8 cellular contexts compared by ENCODE assay signal in the genomic region with DNA sequence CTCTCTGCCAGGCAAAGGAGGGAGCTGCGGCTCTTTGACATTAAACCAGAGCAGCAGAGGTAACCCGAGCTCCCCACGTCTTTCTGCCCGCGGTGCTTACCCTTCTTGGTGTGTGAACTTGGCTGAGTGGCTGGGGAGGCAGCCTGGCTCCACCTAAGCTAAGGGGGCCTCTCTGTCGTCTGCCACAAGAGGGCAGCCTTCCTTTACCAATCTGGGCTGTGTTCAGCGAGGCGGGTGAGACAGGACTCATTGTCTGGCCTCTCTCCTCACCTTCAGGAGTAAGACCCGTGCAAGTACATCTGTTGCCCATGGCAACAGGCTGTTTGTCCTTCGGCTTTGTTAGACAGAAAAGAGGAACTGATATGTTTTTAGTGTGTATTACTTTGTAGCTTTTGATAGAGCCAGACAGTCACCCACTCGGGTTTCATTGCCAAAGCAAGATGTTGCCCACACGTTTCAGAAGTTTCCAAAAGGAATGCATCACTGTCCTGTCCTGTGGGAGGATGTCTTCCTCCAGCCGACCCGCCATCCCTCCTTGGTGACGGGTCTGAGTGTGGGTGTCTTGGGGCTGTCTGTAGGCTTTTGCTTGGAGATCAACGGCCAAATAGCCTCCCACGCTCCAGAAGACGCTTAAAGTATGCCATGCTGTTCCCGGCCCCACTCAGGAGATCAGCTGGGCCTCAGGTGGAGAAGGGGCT. TPM values are rescaled to one million over a fixed set of nuclear protein-coding genes. Genes with fewer than 3 reads are reported as not detected.
DNase-seq lines count a peak whose midpoint lies in the region; ATAC-seq and TF ChIP-seq lines count a peak whose summit lies in the region.

No MANE protein-coding gene starts in this region.

- peaks cover 14% of the 10 kb centered on the region for H3K4me1 ChIP-seq in lower lobe of right lung

- POLR2A ChIA-PET in BJ (lab: Charles Lee) = no interaction called here
- POLR2A ChIA-PET in activated CD4-positive, alpha-beta T cell treated with anti-CD3 and anti-CD28 coated beads, Interleukin-2, amount 10 ng/mL, durations not matched to agents 7 days and 5 days (lab: Charles Lee) = interaction anchor here (0.6 kb wide), 2 partner anchors 14 to 103 kb away, joined by 3 to 7 read pairs; no protein-coding TSS in a partner anchor

- no peaks in the 10 kb centered on the region for H3K27me3 Mint-ChIP-seq in activated CD4-positive, alpha-beta T cell treated with anti-CD3 and anti-CD28 coated beads, Interleukin-2, amount 10 ng/mL, durations not matched to agents 7 days and 5 days

- H3K4me1 Mint-ChIP-seq in activated CD4-positive, alpha-beta T cell treated with anti-CD3 and anti-CD28 coated beads, Interleukin-2, amount 10 ng/mL, durations not matched to agents 7 days and 5 days = peaks cover 25% of the 10 kb centered on the region

- peak; percentile 93 for TF ChIP-seq CTCF in BJ (IDR thresholded peaks at IDR 0.05; ENCODE audit: insufficient read depth, low read depth, low read length)
- peak; percentile 91 for TF ChIP-seq CTCF in lower lobe of right lung (IDR thresholded peaks at IDR 0.05)

- DNase-seq in BJ (ENCODE audit: low read depth) (no peak), NCI-H460 (ENCODE audit: extremely low read depth, low read depth) (peak; percentile 58), dermis blood vessel endothelial cell (peak; percentile 89), lower lobe of right lung (peak; percentile 82)
- peak; percentile 91 for DNase-seq in activated CD4-positive, alpha-beta T cell treated with anti-CD3 and anti-CD28 coated beads, Interleukin-2, amount 10 ng/mL, durations not matched to agents 7 days and 5 days
- DNase-seq in stimulated activated CD8-positive, alpha-beta memory T cell treated with anti-CD3 and anti-CD28 coated beads, Interleukin-15, amount 100 ng/mL, for 1 hour (ENCODE audit: low read depth) = peak; percentile 72

- H3K36me3 ChIP-seq in BJ (ENCODE audit: control insufficient read depth, insufficient read depth, low read length) = peaks cover 36% of the 10 kb centered on the region
- H3K36me3 ChIP-seq in lower lobe of right lung = peaks cover 73% of the 10 kb centered on the region

- H3K4me3 ChIP-seq in BJ (ENCODE audit: low read depth, low read length) (no peak overlapping the region), lower lobe of right lung (no peak overlapping the region)

- peak overlapping the region; percentile 61 for H3K27ac Mint-ChIP-seq in activated CD4-positive, alpha-beta T cell treated with anti-CD3 and anti-CD28 coated beads, Interleukin-2, amount 10 ng/mL, durations not matched to agents 7 days and 5 days

- ATAC-seq in GM18909 (IDR thresholded peaks at IDR 0.05; ENCODE audit: poor library complexity, unreplicated experiment) (peak; percentile 77), HG03139 (IDR thresholded peaks at IDR 0.05; ENCODE audit: unreplicated experiment) (peak; percentile 71), lower lobe of right lung (peak; percentile 80 to 85)

- no peak overlapping the region for H3K27ac ChIP-seq in lower lobe of right lung

- H3K27me3 ChIP-seq in BJ (ENCODE audit: control insufficient read depth, insufficient read depth, low read length) (no peaks in the 10 kb centered on the region), lower lobe of right lung (ENCODE audit: low read depth) (no peaks in the 10 kb centered on the region)

- peaks cover 45% of the 10 kb centered on the region for H3K36me3 Mint-ChIP-seq in activated CD4-positive, alpha-beta T cell treated with anti-CD3 and anti-CD28 coated beads, Interleukin-2, amount 10 ng/mL, durations not matched to agents 7 days and 5 days (ENCODE audit: low read depth)

- no peaks in the 10 kb centered on the region for H3K9me3 Mint-ChIP-seq in activated CD4-positive, alpha-beta T cell treated with anti-CD3 and anti-CD28 coated beads, Interleukin-2, amount 10 ng/mL, durations not matched to agents 7 days and 5 days

- intact Hi-C loops in lower lobe of right lung (cut with DNase I) = loop anchor here (10.0 kb wide), 1 partner anchor 104 kb away; a partner anchor contains a TSS

- no peaks in the 10 kb centered on the region for H3K9me3 ChIP-seq in lower lobe of right lung

- CTCF ChIA-PET in BJ (lab: Yijun Ruan, JAX) = interaction anchor here (0.6 to 13.3 kb wide), 30 partner anchors 9 to 1039 kb away, joined by 3 to 250 read pairs (median 4); a partner anchor contains a TSS
- CTCF ChIA-PET in activated CD4-positive, alpha-beta T cell treated with anti-CD3 and anti-CD28 coated beads, Interleukin-2, amount 10 ng/mL, durations not matched to agents 7 days and 5 days (lab: Charles Lee) = interaction anchor here (0.6 to 5.1 kb wide), 30 partner anchors 10 to 1056 kb away, joined by 3 to 49 read pairs (median 4); a partner anchor contains a TSS

- no peak overlapping the region for H3K4me3 Mint-ChIP-seq in activated CD4-positive, alpha-beta T cell treated with anti-CD3 and anti-CD28 coated beads, Interleukin-2, amount 10 ng/mL, durations not matched to agents 7 days and 5 days

RNA-seq across cellular contexts. Expression of a gene that starts 4.6 kb away (rescaled TPM):
- 55.3 and 81.4 TPM in 2 replicates for polyA plus RNA-seq in BJ (2011; rRNA removed)
- 27.4 and 37.7 TPM in 2 replicates for polyA minus RNA-seq in BJ (2011; rRNA and poly(A)+ RNA removed)
- 48.0 and 60.9 TPM in 2 replicates for total RNA-seq in NCI-H460 (2014; rRNA removed; shearing (Covaris generic))
- polyA plus RNA-seq in NCI-H460 (2014; cell fraction: nucleus; rRNA removed) = 83.7 and 112 TPM in 2 replicates
- total RNA-seq in activated CD4-positive, alpha-beta T cell treated with anti-CD3 and anti-CD28 coated beads, Interleukin-2, amount 10 ng/mL, durations not matched to agents 7 days and 5 days = 100 to 1,000 TPM in 1 of 2 experiments, 10 to 100 TPM in 1; 96.0 to 113 TPM
- 60.1 and 98.7 TPM in 2 replicates for total RNA-seq in dermis blood vessel endothelial cell
- total RNA-seq in lower lobe of right lung = 44.4 TPM

RNA-seq across cellular contexts. Expression of a gene that starts 54.5 kb away (rescaled TPM):
- 5.3 and 8.7 TPM in 2 replicates for polyA plus RNA-seq in BJ (2011; rRNA removed)
- 4.6 and 10.1 TPM in 2 replicates for polyA minus RNA-seq in BJ (2011; rRNA and poly(A)+ RNA removed)
- total RNA-seq in NCI-H460 (2014; rRNA removed; shearing (Covaris generic)) = 1.3 and 1.7 TPM in 2 replicates
- polyA plus RNA-seq in NCI-H460 (2014; cell fraction: nucleus; rRNA removed) = 2.1 and 4.3 TPM in 2 replicates
- total RNA-seq in activated CD4-positive, alpha-beta T cell treated with anti-CD3 and anti-CD28 coated beads, Interleukin-2, amount 10 ng/mL, durations not matched to agents 7 days and 5 days = 10 to 100 TPM; 49.4 to 52.1 TPM
- total RNA-seq in dermis blood vessel endothelial cell (12.3 and 14.2 TPM in 2 replicates), lower lobe of right lung (15.5 TPM)
